13 cellular contexts compared by ENCODE assay signal in genomic region chr10:70459061-70459770, GRCh38. TPM values are rescaled to one million over a fixed set of nuclear protein-coding genes. Genes with fewer than 3 reads are reported as not detected.
DNase-seq lines count a peak whose midpoint lies in the region; ATAC-seq and TF ChIP-seq lines count a peak whose summit lies in the region.
"Had no signal": no experiment of that assay in that cellular context is flagged by ENCODE, and none has a peak within 500 bp of the region (broad histone marks: within the 10 kb centered on the region; RNA-seq: fewer than 3 reads in every experiment).

No MANE protein-coding gene starts in this region.

- no peak overlapping the region for H3K18ac ChIP-seq in H9 (ENCODE audit: insufficient read length, low read depth, low read length)

- H3K36me3 Mint-ChIP-seq in H9 (ENCODE audit: insufficient read depth in 1 of 3, low read depth in 3 of 3), result peaks cover 0 to 8% (median 0%) of the 10 kb centered on the region in 3 experiments; a peak in 2 of 7 replicates
- peaks cover 5% of the 10 kb centered on the region for H3K36me3 Mint-ChIP-seq in T-helper 17 cell (ENCODE audit: low read depth)
- H3K36me3 Mint-ChIP-seq in naive thymus-derived CD4-positive, alpha-beta T cell, result no peaks in the 10 kb centered on the region

- peak overlapping the region; percentile 74 for H3K4me3 Mint-ChIP-seq in H9
- H3K4me3 Mint-ChIP-seq in T-helper 17 cell, result peak overlapping the region; percentile 63
- peak overlapping the region in 2 of 10 donors; percentile 47 to 55 for H3K4me3 Mint-ChIP-seq in naive thymus-derived CD4-positive, alpha-beta T cell

- H3K4me1 Mint-ChIP-seq in H9, result peaks cover 46 to 58% of the 10 kb centered on the region in 2 experiments
- peaks cover 10% of the 10 kb centered on the region for H3K4me1 Mint-ChIP-seq in T-helper 17 cell
- peaks cover 0 to 8% (median 3%) of the 10 kb centered on the region in 7 donors for H3K4me1 Mint-ChIP-seq in naive thymus-derived CD4-positive, alpha-beta T cell

- no peak overlapping the region for H2BK20ac ChIP-seq in H9 (ENCODE audit: low read depth, low read length, poor library complexity, severe bottlenecking)

- H3K4me3 ChIP-seq in hepatocyte (no peak overlapping the region), smooth muscle cell (peak overlapping the region; percentile 44), colonic mucosa (no peak overlapping the region)
- H3K4me3 ChIP-seq in naive thymus-derived CD4-positive, alpha-beta T cell (ENCODE audit: low read length), result no peak overlapping the region

- no peak overlapping the region for H4K8ac ChIP-seq in H9 (replicated peaks; ENCODE audit: insufficient read length, low read depth, low read length)

- DNase-seq in H9, result peak; percentile 64
- no peak for DNase-seq in T-helper 17 cell
- DNase-seq in hepatocyte (ENCODE audit: low spot score), result no peak
- DNase-seq in smooth muscle cell (lab: John Stamatoyannopoulos, UW; ENCODE audit: unreplicated experiment), result no peak
- no peak for DNase-seq in naive thymus-derived CD4-positive, alpha-beta T cell
- DNase-seq in colonic mucosa, result no peak
- DNase-seq in activated naive CD4-positive, alpha-beta T cell treated with anti-CD3 and anti-CD28 coated beads, Interleukin-2, amount 50 U/mL, for 16 hours, result no peak

- H3K4me1 ChIP-seq in H9 (ENCODE audit: insufficient read depth, low read length) (peaks cover 13% of the 10 kb centered on the region; the same call in 1 of the 2 replicates), hepatocyte (ENCODE audit: insufficient read depth) (peaks cover 13% of the 10 kb centered on the region), smooth muscle cell (ENCODE audit: low read depth) (peaks cover 8% of the 10 kb centered on the region), colonic mucosa (peaks cover 4% of the 10 kb centered on the region)
- no peaks in the 10 kb centered on the region for H3K4me1 ChIP-seq in naive thymus-derived CD4-positive, alpha-beta T cell (ENCODE audit: control insufficient read depth in 2 of 2, insufficient read depth in 2 of 2, low read length in 2 of 2)

- intact Hi-C loops in naive thymus-derived CD4-positive, alpha-beta T cell (cut with micrococcal nuclease), result no loop called here
- intact Hi-C loops in colonic mucosa (cut with DNase I), result no loop called here

- no peak overlapping the region for H3K4ac ChIP-seq in H9 (ENCODE audit: low read depth, low read length)

- POLR2A ChIA-PET in naive thymus-derived CD4-positive, alpha-beta T cell (lab: Charles Lee), result interaction anchor here (0.6 kb wide), 1 partner anchor 157 kb away, joined by 3 read pairs; no protein-coding TSS in a partner anchor

- TF ChIP-seq CTCF in H9 (conservative IDR thresholded peaks at IDR 0.05) (no peak), hepatocyte (IDR thresholded peaks at IDR 0.05; ENCODE audit: poor library complexity) (no peak), smooth muscle cell (IDR thresholded peaks at IDR 0.05; ENCODE audit: borderline replicate concordance, insufficient read depth, poor library complexity, severe bottlenecking) (no peak), colonic mucosa (IDR thresholded peaks at IDR 0.05) (no peak)

- H2AFZ ChIP-seq in H9 (ENCODE audit: low read length), result no peak overlapping the region
- H2AFZ ChIP-seq in hepatocyte, result no peak overlapping the region
- no peak overlapping the region for H2AFZ ChIP-seq in smooth muscle cell (ENCODE audit: low read depth)

- H3K36me3 ChIP-seq in hepatocyte (replicated peaks; ENCODE audit: insufficient read depth, low read depth) (no peaks in the 10 kb centered on the region), smooth muscle cell (ENCODE audit: low read depth) (no peaks in the 10 kb centered on the region), colonic mucosa (no peaks in the 10 kb centered on the region)
- no peaks in the 10 kb centered on the region for H3K36me3 ChIP-seq in naive thymus-derived CD4-positive, alpha-beta T cell (ENCODE audit: control insufficient read depth in 2 of 3, insufficient read depth in 3 of 3, low read length in 3 of 3)

- no peaks in the 10 kb centered on the region; a peak in 2 of 5 replicates for H3K9me3 Mint-ChIP-seq in H9
- no peaks in the 10 kb centered on the region for H3K9me3 Mint-ChIP-seq in naive thymus-derived CD4-positive, alpha-beta T cell
- H3K9me3 Mint-ChIP-seq: dendritic cell treated with granulocyte-macrophage colony-stimulating factor and Interleukin-4, amounts not matched to agents 40 ng/mL and 50 ng/mL, for 4 days had no signal

- WGBS in H9 (ENCODE audit: extremely low coverage, insufficient read length, low lambda C conversion rate), result no CpG with 5 or more reads among the region's 19 CpGs
- 34% methylated on average over 19 of the region's 19 CpGs for WGBS in hepatocyte (ENCODE audit: low lambda C conversion rate, missing lambda C conversion rate)
- whole genome bisulfite sequencing in smooth muscle cell (ENCODE audit: low lambda C conversion rate), result 27% methylated on average over 19 of the region's 19 CpGs

- no peak overlapping the region for H4K5ac ChIP-seq in H9 (ENCODE audit: insufficient read length, low read depth, low read length)

- no peaks in the 10 kb centered on the region for H4K20me1 ChIP-seq in H9 (ENCODE audit: control insufficient read depth, insufficient read depth, insufficient read length)
- H4K20me1 ChIP-seq in hepatocyte (ENCODE audit: insufficient read depth, poor library complexity, severe bottlenecking), result no peaks in the 10 kb centered on the region
- H4K20me1 ChIP-seq in smooth muscle cell (ENCODE audit: low read depth), result no peaks in the 10 kb centered on the region

- no peak overlapping the region for H2BK120ac ChIP-seq in H9 (ENCODE audit: low read depth, low read length, poor library complexity, severe bottlenecking)

- no peak for ATAC-seq in T-helper 17 cell
- ATAC-seq in HG02571 (IDR thresholded peaks at IDR 0.05; ENCODE audit: unreplicated experiment), result no peak
- no peak for ATAC-seq in naive thymus-derived CD4-positive, alpha-beta T cell

- H3K9me3 ChIP-seq in H9 (ENCODE audit: control insufficient read depth, low read depth, low read length) (no peaks in the 10 kb centered on the region), T-helper 17 cell (ENCODE audit: control insufficient read depth, low read length, poor library complexity, severe bottlenecking) (no peaks in the 10 kb centered on the region), hepatocyte (ENCODE audit: low read depth) (no peaks in the 10 kb centered on the region), smooth muscle cell (replicated peaks; ENCODE audit: low read depth) (no peaks in the 10 kb centered on the region), colonic mucosa (no peaks in the 10 kb centered on the region)
- H3K9me3 ChIP-seq in naive thymus-derived CD4-positive, alpha-beta T cell (ENCODE audit: control insufficient read depth in 2 of 3, low read length in 3 of 3), result no peaks in the 10 kb centered on the region

- H2BK12ac ChIP-seq in H9 (ENCODE audit: insufficient read length, low read depth, low read length), result no peak overlapping the region

- H3K27me3 Mint-ChIP-seq in H9 (ENCODE audit: low read depth) (peaks cover 66% of the 10 kb centered on the region), T-helper 17 cell (peaks cover 36% of the 10 kb centered on the region)
- H3K27me3 Mint-ChIP-seq in naive thymus-derived CD4-positive, alpha-beta T cell, result peaks cover 23 to 60% (median 39%) of the 10 kb centered on the region in 5 donors

- no peak overlapping the region for H3K23ac ChIP-seq in H9 (ENCODE audit: insufficient read length, low read depth, low read length)

- peak overlapping the region; percentile 43 for H3K4me2 ChIP-seq in H9 (ENCODE audit: insufficient read depth, insufficient read length, low read length)
- H3K4me2 ChIP-seq in hepatocyte, result peak overlapping the region; percentile 79
- H3K4me2 ChIP-seq in smooth muscle cell, result peak overlapping the region; percentile 87

- H2BK15ac ChIP-seq in H9 (ENCODE audit: low read depth, low read length), result no peak overlapping the region

- H3K14ac ChIP-seq in H9 (ENCODE audit: insufficient read depth, low read length), result no peak overlapping the region

- CTCF ChIA-PET in naive thymus-derived CD4-positive, alpha-beta T cell (lab: Charles Lee), result interaction anchor here (0.5 to 1.0 kb wide), 2 partner anchors 10 to 299 kb away, joined by 3 to 4 read pairs; no protein-coding TSS in a partner anchor

- H2BK5ac ChIP-seq in H9 (ENCODE audit: insufficient read length, low read length), result no peak overlapping the region

- H2AK5ac ChIP-seq in H9 (ENCODE audit: insufficient read length, low read length), result no peak overlapping the region

- H3K27me3 ChIP-seq in H9 (ENCODE audit: insufficient read depth, low read length), result peaks cover 14% of the 10 kb centered on the region; the same call in 1 of the 2 replicates
- peaks cover 40% of the 10 kb centered on the region for H3K27me3 ChIP-seq in hepatocyte
- H3K27me3 ChIP-seq in smooth muscle cell (ENCODE audit: low read depth), result peaks cover 7% of the 10 kb centered on the region
- H3K27me3 ChIP-seq in naive thymus-derived CD4-positive, alpha-beta T cell (ENCODE audit: control insufficient read depth in 2 of 2, insufficient read depth in 2 of 2, low read length in 2 of 2), result peaks cover 0 to 4% of the 10 kb centered on the region in 2 donors
- peaks cover 15% of the 10 kb centered on the region for H3K27me3 ChIP-seq in colonic mucosa

- no peaks in the 10 kb centered on the region for H3F3A ChIP-seq in smooth muscle cell (ENCODE audit: low read depth)

- H3K56ac ChIP-seq in H9 (ENCODE audit: insufficient read length, low read depth, low read length), result no peak overlapping the region

- H3K79me2 ChIP-seq in H9 (ENCODE audit: insufficient read depth, low read length) (no peaks in the 10 kb centered on the region), hepatocyte (no peaks in the 10 kb centered on the region), smooth muscle cell (ENCODE audit: low read depth) (no peaks in the 10 kb centered on the region)

- no peaks in the 10 kb centered on the region for H3K79me1 ChIP-seq in H9 (ENCODE audit: insufficient read depth, low read depth, low read length, poor library complexity, severe bottlenecking)

- H3K9me2 ChIP-seq in hepatocyte (replicated peaks; ENCODE audit: insufficient read depth), result no peaks in the 10 kb centered on the region

- no peak overlapping the region for H3T11ph ChIP-seq in H9 (ENCODE audit: low read length)

- H3K9ac ChIP-seq in H9 (ENCODE audit: extremely low read depth, insufficient read length, low read length) (no peak overlapping the region), smooth muscle cell (ENCODE audit: low read depth) (no peak overlapping the region), colonic mucosa (ENCODE audit: low read depth in 2 of 2, low read length in 2 of 2) (no peak overlapping the region)

- peak overlapping the region in 1 of 3 experiments; percentile 34; a peak in 2 of 7 replicates for H3K27ac Mint-ChIP-seq in H9
- no peak overlapping the region for H3K27ac Mint-ChIP-seq in T-helper 17 cell
- no peak overlapping the region for H3K27ac Mint-ChIP-seq in naive thymus-derived CD4-positive, alpha-beta T cell
- H3K27ac Mint-ChIP-seq: dendritic cell treated with granulocyte-macrophage colony-stimulating factor and Interleukin-4, amounts not matched to agents 40 ng/mL and 50 ng/mL, for 4 days had no signal

- peaks cover 14% of the 10 kb centered on the region for H3K23me2 ChIP-seq in H9 (ENCODE audit: insufficient read length, low read depth, low read length, poor library complexity, severe bottlenecking)

- H4K91ac ChIP-seq in H9 (ENCODE audit: insufficient read length, low read depth, low read length), result no peak overlapping the region

- H3K27ac ChIP-seq in H9 (ENCODE audit: insufficient read length, low read depth, low read length) (no peak overlapping the region), hepatocyte (no peak overlapping the region), smooth muscle cell (ENCODE audit: low read depth) (no peak overlapping the region), colonic mucosa (no peak overlapping the region)
- H3K27ac ChIP-seq in naive thymus-derived CD4-positive, alpha-beta T cell (ENCODE audit: low read depth, low read length), result no peak overlapping the region
- H3K27ac ChIP-seq: C4-2B had no signal

RNA-seq across cellular contexts. Expression of gene NODAL, which starts 17.7 kb away (rescaled TPM):
- total RNA-seq in H9 (2021) (80.7 and 84.7 TPM in 2 replicates), T-helper 17 cell (not detected), hepatocyte (not detected in 2 replicates), smooth muscle cell (not detected in 2 replicates), colonic mucosa (under 1 TPM in 1 of 2 donors, not detected in 1; 0.17 TPM)
- polyA plus RNA-seq in hepatocyte (not detected in 2 replicates), smooth muscle cell (0.63 and 0.81 TPM in 2 replicates)
- total RNA-seq in naive thymus-derived CD4-positive, alpha-beta T cell, result not detected
- polyA plus RNA-seq in naive thymus-derived CD4-positive, alpha-beta T cell, result not detected
- total RNA-seq: G401, left lobe of liver, NCI-H460 had no signal

RNA-seq across cellular contexts. Expression of gene PALD1, which starts 19.4 kb away (rescaled TPM):
- total RNA-seq in H9 (2021), result 21.1 and 21.6 TPM in 2 replicates
- total RNA-seq in T-helper 17 cell, result under 1 TPM; 0.07 to 0.13 TPM
- 1.1 and 2.2 TPM in 2 replicates for total RNA-seq in hepatocyte
- 1.1 and 1.3 TPM in 2 replicates for polyA plus RNA-seq in hepatocyte
- 1.4 and 1.5 TPM in 2 replicates for total RNA-seq in smooth muscle cell
- 0.73 and 2.2 TPM in 2 replicates for polyA plus RNA-seq in smooth muscle cell
- total RNA-seq in naive thymus-derived CD4-positive, alpha-beta T cell, result under 1 TPM; 0.08 to 0.39 (median 0.19) TPM
- polyA plus RNA-seq in naive thymus-derived CD4-positive, alpha-beta T cell, result under 1 TPM in 1 of 2 donors, not detected in 1; 0.10 TPM
- 1 to 10 TPM; 1.3 to 2.5 TPM for total RNA-seq in colonic mucosa

RNA-seq across cellular contexts. Expression of gene EIF4EBP2, which starts 55.3 kb away (rescaled TPM):
- 91.1 and 93.2 TPM in 2 replicates for total RNA-seq in H9 (2021)
- 10 to 100 TPM; 44.2 to 49.5 TPM for total RNA-seq in T-helper 17 cell
- 75.1 and 77.1 TPM in 2 replicates for total RNA-seq in hepatocyte
- 37.4 and 43.1 TPM in 2 replicates for polyA plus RNA-seq in hepatocyte
- 43.9 and 51.4 TPM in 2 replicates for total RNA-seq in smooth muscle cell
- 23.5 and 35.9 TPM in 2 replicates for polyA plus RNA-seq in smooth muscle cell
- total RNA-seq in naive thymus-derived CD4-positive, alpha-beta T cell, result 10 to 100 TPM; 33.5 to 52.1 (median 45.2) TPM
- polyA plus RNA-seq in naive thymus-derived CD4-positive, alpha-beta T cell, result 10 to 100 TPM; 52.5 to 54.3 TPM
- 10 to 100 TPM; 77.1 to 77.7 TPM for total RNA-seq in colonic mucosa

Comparison
In these comparisons a context has a peak if more than half of its experiments do, and no peak if none do; other contexts are left out.
1. RNA of gene NODAL, which starts 17.7 kb away (total RNA-seq): 80.7 to 84.7 TPM in H9; 0.17 TPM in colonic mucosa, not detected in T-helper 17 cell, not detected in hepatocyte, not detected in smooth muscle cell and not detected in naive thymus-derived CD4-positive, alpha-beta T cell; every median in the first group is over 10 times any median in the second.
2. Peak in every context shown above with its lines, with median percentiles within 50 percentile points of each other: H3K4me2 ChIP-seq.